ENCODE assay signal across 8 cellular contexts in genomic region chrX:12790878-12791252, GRCh38. TPM values are rescaled to one million over a fixed set of nuclear protein-coding genes. Genes with fewer than 3 reads are reported as not detected.
DNase-seq lines count a peak whose midpoint lies in the region; ATAC-seq and TF ChIP-seq lines count a peak whose summit lies in the region.

No MANE protein-coding gene starts in this region.

- peak overlapping the region; percentile 64 to 66 for H3K4me3 ChIP-seq in SK-N-SH (ENCODE audit: low read depth in 2 of 2, low read length in 1 of 2)
- H3K4me3 ChIP-seq in skeletal muscle cell (ENCODE audit: low read depth, low read length): peak overlapping the region; percentile 71

- no peaks in the 10 kb centered on the region for H3K9me2 ChIP-seq in SK-N-SH

- TF ChIP-seq CTCF in SK-N-SH (IDR thresholded peaks at IDR 0.05): no peak
- no peak for TF ChIP-seq CTCF in foreskin keratinocyte (conservative IDR thresholded peaks at IDR 0.05)

- no peak overlapping the region for H3K9ac ChIP-seq in SK-N-SH

- H3K79me2 ChIP-seq in SK-N-SH (ENCODE audit: insufficient read depth): no peaks in the 10 kb centered on the region

- DNase-seq in SK-N-SH: no peak
- DNase-seq in foreskin keratinocyte: no peak
- DNase-seq in skeletal muscle cell (ENCODE audit: low read depth): no peak
- DNase-seq in MV-4-11 (lab: John Stamatoyannopoulos, UW): no peak
- no peak for DNase-seq in central memory CD4-positive, alpha-beta T cell
- no peak for DNase-seq in iPS-NIHi11 (ENCODE audit: low spot score)

- H3F3A ChIP-seq in SK-N-SH (replicated peaks; ENCODE audit: insufficient read depth): no peaks in the 10 kb centered on the region

- H4K20me1 ChIP-seq in SK-N-SH (ENCODE audit: insufficient read depth): no peaks in the 10 kb centered on the region

- H3K4me1 ChIP-seq in SK-N-SH (ENCODE audit: control insufficient read depth in 1 of 2, insufficient read depth in 2 of 2, low read depth in 1 of 2, low read length in 1 of 2): no peaks in the 10 kb centered on the region; a peak in 1 of 4 replicates
- H3K4me1 ChIP-seq in foreskin keratinocyte: no peaks in the 10 kb centered on the region

- peak overlapping the region; percentile 75 for H3K4me2 ChIP-seq in SK-N-SH

- H3K36me3 ChIP-seq in SK-N-SH (replicated peaks in 1 of 2; ENCODE audit: control insufficient read depth in 1 of 2, insufficient read depth in 2 of 2, low read length in 1 of 2): no peaks in the 10 kb centered on the region

- 13% methylated on average over 14 of the region's 21 CpGs for WGBS in SK-N-SH (ENCODE audit: low lambda C conversion rate)

- H3K27me3 ChIP-seq in SK-N-SH (ENCODE audit: insufficient read depth): no peaks in the 10 kb centered on the region; the same call in 1 of the 2 replicates
- no peaks in the 10 kb centered on the region for H3K27me3 ChIP-seq in foreskin keratinocyte

- ATAC-seq in GM18498 (IDR thresholded peaks at IDR 0.05; ENCODE audit: unreplicated experiment): peak; percentile 27
- ATAC-seq in HG02588 (IDR thresholded peaks at IDR 0.05; ENCODE audit: unreplicated experiment): peak; percentile 23
- peak; percentile 39 for ATAC-seq in foreskin keratinocyte

- peak overlapping the region; percentile 82 for H2AFZ ChIP-seq in SK-N-SH (ENCODE audit: low read depth)

- H3K27ac ChIP-seq in SK-N-SH (ENCODE audit: low read depth in 2 of 2, low read length in 1 of 2): no peak overlapping the region
- H3K27ac ChIP-seq in foreskin keratinocyte: no peak overlapping the region

- CTCF ChIA-PET in SK-N-SH (lab: Yijun Ruan, JAX): interaction anchor here (0.9 to 2.4 kb wide), 3 partner anchors 23 to 89 kb away, joined by 3 to 7 read pairs (median 4); no protein-coding TSS in a partner anchor

- no peaks in the 10 kb centered on the region for H3K9me3 ChIP-seq in SK-N-SH

- no peak for TF ChIP-seq EP300 in SK-N-SH (IDR thresholded peaks at IDR 0.05; ENCODE audit: borderline replicate concordance in 1 of 2, low read depth in 1 of 2, low read length in 1 of 2)

- TF ChIP-seq RAD21 in SK-N-SH (IDR thresholded peaks at IDR 0.05; ENCODE audit: low read length): no peak

- POLR2A ChIA-PET in SK-N-SH (lab: Yijun Ruan, JAX): no interaction called here

TF ChIP-seq in SK-N-SH, 30 proteins besides CTCF, POLR2A, EP300 and RAD21:
- no peak for TF ChIP-seq ZBTB33 (IDR thresholded peaks at IDR 0.05; ENCODE audit: borderline replicate concordance, low read depth)
- TF ChIP-seq MAX (IDR thresholded peaks at IDR 0.05; ENCODE audit: low read depth): no peak
- no peak for TF ChIP-seq JUND (IDR thresholded peaks at IDR 0.05)
- no peak for TF ChIP-seq TAF1 (IDR thresholded peaks at IDR 0.05; ENCODE audit: borderline replicate concordance, low read depth, low read length)
- no peak for TF ChIP-seq POLR2AphosphoS5 (IDR thresholded peaks at IDR 0.05; ENCODE audit: low read depth, low read length)
- TF ChIP-seq CHD2 (IDR thresholded peaks at IDR 0.05; ENCODE audit: low read length, partially characterized antibody): no peak
- TF ChIP-seq REST (IDR thresholded peaks at IDR 0.05; ENCODE audit: low read depth, low read length): no peak
- no peak for TF ChIP-seq FOXJ3 (CRISPR knock-in tag; IDR thresholded peaks at IDR 0.05)
- no peak for TF ChIP-seq IRF3 (IDR thresholded peaks at IDR 0.05; ENCODE audit: low read depth, low read length)
- no peak for TF ChIP-seq MXI1 (IDR thresholded peaks at IDR 0.05; ENCODE audit: low read depth, low read length)
- no peak for TF ChIP-seq EZH2phosphoT487 (IDR thresholded peaks at IDR 0.05; ENCODE audit: borderline replicate concordance, low read depth)
- no peak for TF ChIP-seq ELF1 (IDR thresholded peaks at IDR 0.05)
- TF ChIP-seq SIN3A (IDR thresholded peaks at IDR 0.05; ENCODE audit: borderline replicate concordance, low read depth, low read length): no peak
- TF ChIP-seq RFX5 (IDR thresholded peaks at IDR 0.05; ENCODE audit: low read length): no peak
- TF ChIP-seq USF1 (IDR thresholded peaks at IDR 0.05; ENCODE audit: borderline replicate concordance, low read depth): no peak
- TF ChIP-seq FOSL2 (IDR thresholded peaks at IDR 0.05; ENCODE audit: borderline replicate concordance, low read depth): no peak
- no peak for TF ChIP-seq RCOR1 (IDR thresholded peaks at IDR 0.05; ENCODE audit: low read length)
- no peak for TF ChIP-seq PBX3 (IDR thresholded peaks at IDR 0.05)
- no peak for TF ChIP-seq MEF2A (IDR thresholded peaks at IDR 0.05; ENCODE audit: borderline replicate concordance, low read depth)

RNA-seq across cellular contexts. Expression of gene PRPS2, which starts 0.3 kb away (rescaled TPM):
- polyA plus RNA-seq in SK-N-SH (2012; rRNA removed) (10.9 and 11.1 TPM in 2 replicates), foreskin keratinocyte (28.2 and 34.0 TPM in 2 replicates)
- 9.4 and 11.8 TPM in 2 replicates for polyA plus RNA-seq in SK-N-SH (2012; cell fraction: cytosol; rRNA removed)
- polyA plus RNA-seq in SK-N-SH (2012; cell fraction: nucleus; rRNA removed): 8.1 and 9.7 TPM in 2 replicates
- 61.7 and 65.6 TPM in 2 replicates for total RNA-seq in foreskin keratinocyte
